Comparison of ENCODE assay signal across 1 cellular context in the genomic region with DNA sequence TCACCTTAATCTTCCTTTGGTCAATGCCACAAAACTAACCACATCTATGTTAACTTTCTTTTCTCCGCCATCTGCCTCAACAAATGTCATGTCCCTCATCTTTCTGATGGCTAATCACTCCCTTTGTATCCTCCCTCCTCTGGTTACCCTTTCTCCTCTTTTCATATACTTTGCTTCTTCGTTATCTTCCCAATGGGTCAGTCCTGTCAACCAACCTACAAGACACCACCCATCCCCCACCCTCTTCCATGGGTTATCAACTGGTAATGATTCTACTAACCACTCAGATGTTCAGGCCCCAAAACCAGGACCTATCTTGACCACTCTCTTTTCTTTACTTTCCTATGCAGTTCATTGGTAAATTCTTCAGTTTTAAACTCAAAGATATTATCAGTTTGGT.
TF ChIP-seq lines count a peak whose summit lies in the region.

No MANE protein-coding gene starts in this region.

TF ChIP-seq in SK-N-SH, 30 proteins besides CTCF, POLR2A, EP300 and RAD21:
- no peak for TF ChIP-seq TCF12 (IDR thresholded peaks at IDR 0.05)
- no peak for TF ChIP-seq POLR2AphosphoS5 (IDR thresholded peaks at IDR 0.05; ENCODE audit: low read depth, low read length)
- TF ChIP-seq RXRA (IDR thresholded peaks at IDR 0.05; ENCODE audit: borderline replicate concordance, low read depth), result no peak
- no peak for TF ChIP-seq FOSL2 (IDR thresholded peaks at IDR 0.05; ENCODE audit: borderline replicate concordance, low read depth)
- TF ChIP-seq FOXM1 (IDR thresholded peaks at IDR 0.05; ENCODE audit: low read depth), result no peak
- TF ChIP-seq IRF3 (IDR thresholded peaks at IDR 0.05; ENCODE audit: low read depth, low read length), result no peak
- no peak for TF ChIP-seq ELF1 (IDR thresholded peaks at IDR 0.05)
- no peak for TF ChIP-seq MEF2A (IDR thresholded peaks at IDR 0.05; ENCODE audit: borderline replicate concordance, low read depth)
- no peak for TF ChIP-seq TAF1 (IDR thresholded peaks at IDR 0.05; ENCODE audit: borderline replicate concordance, low read depth, low read length)
- no peak for TF ChIP-seq SIN3A (IDR thresholded peaks at IDR 0.05; ENCODE audit: borderline replicate concordance, low read depth, low read length)
- TF ChIP-seq MXI1 (IDR thresholded peaks at IDR 0.05; ENCODE audit: low read depth, low read length), result no peak
